Comparison of ENCODE assay signal across 8 cellular contexts in the genomic region with DNA sequence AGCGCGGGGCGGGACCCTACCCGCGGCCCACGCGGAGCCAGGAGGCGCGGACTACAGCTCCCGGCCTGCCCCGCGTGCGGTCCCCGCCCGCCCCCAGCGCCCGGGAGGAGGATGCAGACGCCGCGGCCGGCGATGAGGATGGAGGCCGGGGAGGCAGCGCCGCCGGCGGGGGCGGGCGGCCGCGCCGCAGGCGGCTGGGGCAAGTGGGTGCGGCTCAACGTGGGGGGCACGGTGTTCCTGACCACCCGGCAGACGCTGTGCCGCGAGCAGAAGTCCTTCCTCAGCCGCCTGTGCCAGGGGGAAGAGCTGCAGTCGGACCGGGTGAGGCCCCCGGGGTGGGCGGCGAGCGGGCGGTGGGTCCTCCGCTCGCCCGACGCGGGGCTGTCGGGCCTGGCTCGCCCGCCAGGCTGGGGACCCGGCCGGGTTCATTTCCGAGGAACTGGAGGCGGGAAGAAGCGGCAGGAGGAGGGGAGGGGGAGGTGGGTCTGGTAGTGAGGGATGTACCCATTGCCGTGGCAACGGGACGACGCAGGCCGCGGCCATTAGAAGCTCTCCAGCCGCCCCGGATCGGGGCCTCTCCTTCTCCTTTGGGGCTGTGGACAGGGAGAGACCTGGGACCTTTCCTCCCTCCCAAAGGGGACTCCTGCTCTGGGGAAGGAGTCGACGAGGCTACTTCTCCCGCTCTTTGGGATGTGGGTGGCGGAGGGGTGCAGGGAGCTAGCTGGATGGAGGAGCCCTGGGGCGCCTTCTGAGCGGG. TPM values are rescaled to one million over a fixed set of nuclear protein-coding genes. Genes with fewer than 3 reads are reported as not detected.
A peak's percentile ranks its signal among the peaks of the same experiment; 100 is the strongest.
DNase-seq lines count a peak whose midpoint lies in the region; FAIRE-seq and TF ChIP-seq lines count a peak whose summit lies in the region.

Gene KCTD17 (plus strand): TSS at position 114 of the 757 bp plus-strand sequence. CDS start 19 bp downstream, at position 133.

- POLR2A ChIA-PET in activated CD8-positive, alpha-beta memory T cell treated with anti-CD3 and anti-CD28 coated beads for 36 hours (lab: Charles Lee): interaction anchor here (0.6 to 1.1 kb wide), 7 partner anchors 28 to 188 kb away, joined by 3 to 11 read pairs (median 3); partner anchors contain the start of gene IL2RB
- POLR2A ChIA-PET in H1 (lab: Charles Lee; ENCODE audit: partially characterized antibody): interaction anchor here (0.6 to 2.2 kb wide), 8 partner anchors 10 to 524 kb away, joined by 3 to 6 read pairs (median 4); partner anchors contain the start of genes MPST and TST

- H3K9me3 ChIP-seq in H1 (ENCODE audit: insufficient read depth in 2 of 2, low read depth in 1 of 2, low read length in 1 of 2): no peaks in the 10 kb centered on the region

- no peak for FAIRE-seq in H1 (lab: Jason Lieb, UNC)

- H3K4ac ChIP-seq in H1 (replicated peaks; ENCODE audit: insufficient read length, low read depth, low read length): no peak within 1 kb of the TSS
- no peak within 1 kb of the TSS for H3K4ac ChIP-seq in mesendoderm (ENCODE audit: low read depth, low read length)

- peak within 1 kb of the TSS; percentile 62 to 99 (median 69) for H3K4me3 ChIP-seq in H1 (ENCODE audit: extremely low read depth in 1 of 4, insufficient read depth in 2 of 4, low read depth in 3 of 4, low read length in 4 of 4)
- H3K4me3 ChIP-seq in mesendoderm (ENCODE audit: low read length): peak within 1 kb of the TSS; percentile 73

- H3K36me3 ChIP-seq in H1 (ENCODE audit: control insufficient read depth in 2 of 4, insufficient read depth in 4 of 4, low read length in 3 of 4) (peaks cover 0 to 3% (median 0%) of the 10 kb centered on the region in 4 experiments; a peak in 2 of 8 replicates), mesendoderm (ENCODE audit: control insufficient read depth, insufficient read depth, low read length) (no peaks in the 10 kb centered on the region)

- H3K9ac ChIP-seq in H1 (replicated peaks in 1 of 4; ENCODE audit: extremely low read depth in 1 of 4, low read depth in 3 of 4, low read length in 3 of 4): peak within 1 kb of the TSS in 3 of 4 experiments; percentile 22 to 57 (median 29); a peak in 6 of 7 replicates
- H3K9ac ChIP-seq in mesendoderm (ENCODE audit: low read length): peak within 1 kb of the TSS; percentile 77

- peaks cover 0 to 10% (median 7%) of the 10 kb centered on the region in 4 experiments; a peak in 5 of 7 replicates for H3K4me1 ChIP-seq in H1 (replicated peaks in 1 of 4; ENCODE audit: control insufficient read depth in 3 of 4, insufficient read depth in 4 of 4, low read length in 3 of 4)
- H3K4me1 ChIP-seq in mesendoderm (ENCODE audit: control insufficient read depth, low read depth, low read length): no peaks in the 10 kb centered on the region

- H4K8ac ChIP-seq in H1 (ENCODE audit: extremely low read depth, insufficient read depth, low read length) (peak within 1 kb of the TSS; percentile 45; the same call in 1 of the 2 replicates), mesendoderm (ENCODE audit: low read depth, low read length) (no peak within 1 kb of the TSS)

- peaks cover 5% of the 10 kb centered on the region; the same call in 1 of the 2 replicates for H3K23me2 ChIP-seq in H1 (ENCODE audit: low read depth, low read length)

- H3K27me3 Mint-ChIP-seq in HFFc6 (ENCODE audit: insufficient read depth): peaks cover 1% of the 10 kb centered on the region

- no peak for TF ChIP-seq EP300 in H1 (IDR thresholded peaks at IDR 0.05; ENCODE audit: borderline replicate concordance in 1 of 2, low read depth in 2 of 2, low read length in 2 of 2)

- H3K23ac ChIP-seq in H1 (ENCODE audit: insufficient read length): no peak within 1 kb of the TSS
- no peak within 1 kb of the TSS for H3K23ac ChIP-seq in mesendoderm (ENCODE audit: low read length)

- H3K4me2 ChIP-seq in H1 (ENCODE audit: insufficient read depth in 1 of 2, low read depth in 2 of 2, low read length in 2 of 2): peak within 1 kb of the TSS; percentile 54 to 77
- H3K4me2 ChIP-seq in mesendoderm (ENCODE audit: low read length): peak within 1 kb of the TSS; percentile 57

- peaks cover 0 to 8% of the 10 kb centered on the region in 2 experiments for H4K20me1 ChIP-seq in H1 (replicated peaks in 1 of 2; ENCODE audit: control insufficient read depth in 1 of 2, insufficient read depth in 2 of 2, low read length in 2 of 2)

- H2AK5ac ChIP-seq in H1 (ENCODE audit: low read depth, low read length) (0 out of 2 replicates have a peak within 1 kb of the TSS, but pooled peaks have one; percentile 8), mesendoderm (ENCODE audit: low read length) (no peak within 1 kb of the TSS)

- H3K9me3 Mint-ChIP-seq in HFFc6: no peaks in the 10 kb centered on the region

- TF ChIP-seq CTCF in HFFc6 (IDR thresholded peaks at IDR 0.05): peak; percentile 13; the same call in 1 of the 2 replicates
- TF ChIP-seq CTCF in H1 (IDR thresholded peaks at IDR 0.05; ENCODE audit: control extremely low read depth in 1 of 3, insufficient read depth in 1 of 3, low read depth in 1 of 3, low read length in 3 of 3): no peak

- CTCF ChIA-PET in activated CD8-positive, alpha-beta memory T cell treated with anti-CD3 and anti-CD28 coated beads for 36 hours (lab: Charles Lee): interaction anchor here (0.9 to 2.3 kb wide), 3 partner anchors 9 to 148 kb away, joined by 4 to 10 read pairs (median 6); no protein-coding TSS in a partner anchor
- CTCF ChIA-PET in H1 (lab: Charles Lee; ENCODE audit: partially characterized antibody): interaction anchor here (0.6 to 1.4 kb wide), 3 partner anchors 74 to 504 kb away, joined by 3 to 4 read pairs (median 3); no protein-coding TSS in a partner anchor

- no peaks in the 10 kb centered on the region for H3K79me1 ChIP-seq in H1 (ENCODE audit: low read depth, low read length)
- H3K79me1 ChIP-seq in mesendoderm (ENCODE audit: low read length): no peaks in the 10 kb centered on the region

- peak in 1 of 2 experiments; percentile 48; a peak in 1 of 3 replicates for TF ChIP-seq POLR2A in H1 (IDR thresholded peaks at IDR 0.05; ENCODE audit: control extremely low read depth in 1 of 2, low read depth in 2 of 2, low read length in 2 of 2)

- H2BK15ac ChIP-seq in H1 (ENCODE audit: low read length) (0 out of 2 replicates have a peak within 1 kb of the TSS, but pooled peaks have one; percentile 81), mesendoderm (replicated peaks; ENCODE audit: low read depth) (no peak within 1 kb of the TSS)

- no peaks in the 10 kb centered on the region for H3K36me3 Mint-ChIP-seq in HFFc6 (ENCODE audit: low read depth)

- WGBS in H1 (ENCODE audit: extremely low coverage in 1 of 2, insufficient coverage in 1 of 2, insufficient read length in 1 of 2, insufficient replicate concordance in 2 of 2, low coverage in 1 of 2, low lambda C conversion rate in 2 of 2, missing lambda C conversion rate in 1 of 2), 2 experiments: 2% methylated on average over 22 of the region's 76 CpGs; no CpG with 5 or more reads in 1 of the 2 experiments
- no CpG with 5 or more reads among the region's 76 CpGs for WGBS in mesendoderm (ENCODE audit: extremely low coverage, insufficient coverage, low lambda C conversion rate)

- H3K18ac ChIP-seq in H1 (ENCODE audit: extremely low read depth, low read length): no peak within 1 kb of the TSS; the same call in 1 of the 2 replicates
- no peak within 1 kb of the TSS for H3K18ac ChIP-seq in mesendoderm (ENCODE audit: low read length)

- peaks cover 16% of the 10 kb centered on the region for H3K4me1 Mint-ChIP-seq in HFFc6 (ENCODE audit: low read depth)

- H3K27me3 ChIP-seq in H1 (replicated peaks in 1 of 4; ENCODE audit: control insufficient read depth in 3 of 4, extremely low read depth in 1 of 4, insufficient read depth in 3 of 4, low read length in 3 of 4) (no peaks in the 10 kb centered on the region; a peak in 3 of 7 replicates), mesendoderm (ENCODE audit: insufficient read depth, low read length, poor library complexity) (no peaks in the 10 kb centered on the region)

- H3K14ac ChIP-seq in H1 (ENCODE audit: insufficient read length): no peak within 1 kb of the TSS

- no peak for TF ChIP-seq RAD21 in H1 (IDR thresholded peaks at IDR 0.05 in 1 of 2, conservative IDR thresholded peaks at IDR 0.05 in 1 of 2; ENCODE audit: low read depth in 2 of 2, low read length in 2 of 2)

- H3K56ac ChIP-seq in H1 (replicated peaks; ENCODE audit: insufficient read length, low read depth, low read length) (no peak within 1 kb of the TSS), mesendoderm (ENCODE audit: low read length) (peak within 1 kb of the TSS; percentile 84)

- H4K91ac ChIP-seq in H1 (replicated peaks; ENCODE audit: insufficient read length, low read length): no peak within 1 kb of the TSS

- H2BK12ac ChIP-seq in H1 (ENCODE audit: low read depth, low read length): peak within 1 kb of the TSS; percentile 52; the same call in 1 of the 2 replicates

- no peak within 1 kb of the TSS for H2BK20ac ChIP-seq in H1 (ENCODE audit: low read length)

- H3K27ac ChIP-seq in H1 (ENCODE audit: low read depth, low read length) (no peak within 1 kb of the TSS; the same call in 1 of the 2 replicates), mesendoderm (ENCODE audit: low read depth, low read length) (no peak within 1 kb of the TSS)

- H2AFZ ChIP-seq in H1 (ENCODE audit: low read length): 0 out of 2 replicates have a peak within 1 kb of the TSS, but pooled peaks have one; percentile 55

- H4K5ac ChIP-seq in H1 (ENCODE audit: insufficient read length, low read depth, low read length): peak within 1 kb of the TSS; percentile 39
- H4K5ac ChIP-seq in mesendoderm (ENCODE audit: low read length): no peak within 1 kb of the TSS

- DNase-seq in ELF-1 (ENCODE audit: low read depth, low spot score) (peak; percentile 36), HFFc6 (peak; percentile 43), NCI-H748 (lab: John Stamatoyannopoulos, UW; ENCODE audit: unreplicated experiment) (peak; percentile 72), H1 (ENCODE audit: low read depth in 1 of 2, low spot score in 2 of 2) (peak in 1 of 2 experiments; percentile 80), mesendoderm (peak; percentile 76), GF-D8 (lab: John Stamatoyannopoulos, UW) (no peak)
- DNase-seq in stimulated activated CD8-positive, alpha-beta memory T cell treated with anti-CD3 and anti-CD28 coated beads, Interleukin-12 subunit alpha, Interleukin-12 subunit beta, amount 100 ng/mL, for 24 hours (ENCODE audit: extremely low read depth): peak; percentile 58

- H2BK5ac ChIP-seq in H1 (ENCODE audit: low read depth, low read length) (no peak within 1 kb of the TSS), mesendoderm (ENCODE audit: low read length) (no peak within 1 kb of the TSS)

- H3K4me3 Mint-ChIP-seq in HFFc6: peak within 1 kb of the TSS; percentile 90

- H3K27ac Mint-ChIP-seq in HFFc6: peak within 1 kb of the TSS; percentile 83

- H2BK120ac ChIP-seq in H1 (replicated peaks; ENCODE audit: low read depth, low read length) (no peak within 1 kb of the TSS), mesendoderm (ENCODE audit: low read depth, low read length) (no peak within 1 kb of the TSS)

- H3K79me2 ChIP-seq in H1 (ENCODE audit: control insufficient read depth in 1 of 2, insufficient read depth in 2 of 2, low read length in 2 of 2) (no peaks in the 10 kb centered on the region), mesendoderm (ENCODE audit: control insufficient read depth, insufficient read depth, low read length) (no peaks in the 10 kb centered on the region)

RNA-seq across cellular contexts. Expression of gene KCTD17, which starts in this region (rescaled TPM):
- total RNA-seq in HFFc6 (2021; fragmentation: NEBNext Ultra II Directional; extraction: Animal tissue kit (Norgen Biotek cat#: 25700)): 10 to 100 TPM; 39.8 to 46.4 (median 43.3) TPM
- total RNA-seq in activated CD8-positive, alpha-beta memory T cell treated with anti-CD3 and anti-CD28 coated beads for 36 hours: 10 to 100 TPM; 32.2 to 40.3 TPM
- 35.8 and 39.4 TPM in 2 replicates for total RNA-seq in H1 (2021; fragmentation: NEBNext Ultra II Directional; extraction: Animal tissue kit (Norgen Biotek cat#: 25700))
- 44.0 and 69.0 TPM in 2 replicates for polyA plus RNA-seq in H1 (2011; rRNA removed)
- polyA plus RNA-seq in H1 (2011; cell fraction: cytosol; rRNA removed): 47.9 TPM
- polyA plus RNA-seq in H1 (2011; cell fraction: nucleus; rRNA removed): 87.7 TPM
- 24.9 to 38.8 TPM (median 38.0 TPM) in 4 replicates for polyA plus RNA-seq in H1 (2012, experiment 1 of 2)
- 36.2 TPM for polyA plus RNA-seq in H1 (2012, experiment 2 of 2)
- polyA plus RNA-seq in H1 (2013, experiment 1 of 2): 21.4 TPM
- polyA plus RNA-seq in H1 (2013, experiment 2 of 2): 23.8 TPM
- polyA minus RNA-seq in H1 (2011; rRNA and poly(A)+ RNA removed): 22.1 and 45.1 TPM in 2 replicates
- 20.6 TPM for polyA minus RNA-seq in H1 (2011; cell fraction: cytosol; rRNA and poly(A)+ RNA removed)
- polyA minus RNA-seq in H1 (2011; cell fraction: nucleus; rRNA and poly(A)+ RNA removed): 27.7 TPM
- 13.9 TPM for polyA plus RNA-seq in mesendoderm (2013, experiment 1 of 2)
- polyA plus RNA-seq in mesendoderm (2013, experiment 2 of 2): 13.1 TPM
